15 cellular contexts compared by ENCODE assay signal in the genomic region with DNA sequence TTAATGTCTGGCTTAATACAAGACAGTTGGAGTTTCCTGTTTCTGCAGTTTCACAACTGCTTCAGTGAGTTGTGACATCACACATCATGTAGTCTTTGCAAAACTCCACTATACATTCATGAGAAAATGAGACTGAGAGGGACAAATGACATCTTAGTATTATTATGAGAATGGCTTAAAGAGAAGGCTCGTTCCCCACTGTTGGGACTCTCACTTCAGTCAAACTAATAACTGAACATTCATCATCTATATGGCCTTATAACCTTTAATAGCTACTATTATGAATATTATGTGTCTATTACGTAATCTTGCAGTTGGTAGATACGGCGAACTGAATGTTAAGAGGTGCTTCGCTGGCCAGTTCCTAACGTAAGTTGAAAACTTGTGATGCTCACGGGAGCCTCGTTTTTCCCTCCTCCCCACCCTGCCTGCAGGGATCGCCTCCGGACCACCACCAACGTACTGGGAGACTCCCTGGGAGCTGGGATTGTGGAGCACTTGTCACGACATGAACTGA.
DNase-seq lines count a peak whose midpoint lies in the region; ATAC-seq and TF ChIP-seq lines count a peak whose summit lies in the region.
"Had no signal": no experiment of that assay in that cellular context is flagged by ENCODE, and none has a peak within 500 bp of the region (broad histone marks: within the 10 kb centered on the region; RNA-seq: fewer than 3 reads in every experiment).

No MANE protein-coding gene starts in this region.

- DNase-seq in SK-N-MC (ENCODE audit: low read depth, low spot score) (peak; percentile 69), pons (ENCODE audit: low spot score) (peak; percentile 36), HuH-7.5 (ENCODE audit: low spot score) (no peak), coronary artery (ENCODE audit: low spot score) (no peak), NCI-H524 treated with DMSO at 0.1 percent for 48 hours (lab: John Stamatoyannopoulos, UW) (no peak), NCI-H526 (lab: John Stamatoyannopoulos, UW) (no peak)
- DNase-seq: activated CD8-positive, alpha-beta memory T cell treated with anti-CD3 and anti-CD28 coated beads, Interleukin-2, amount 50 U/mL, for 4 hours; activated naive CD8-positive, alpha-beta T cell treated with anti-CD3 and anti-CD28 coated beads, Interleukin-2, amount 10 ng/mL, durations not matched to agents 7 days and 5 days; NCI-H1417 treated with DMSO at 0.1 percent for 48 hours; NCI-H82; SHP77 treated with DMSO at 0.1 percent for 48 hours had no signal

- no peaks in the 10 kb centered on the region for H3K9me3 ChIP-seq in SK-N-MC (ENCODE audit: low read depth, low read length)
- H3K9me3 ChIP-seq: gastroesophageal sphincter had no signal

- no peak overlapping the region for H3K4me3 ChIP-seq in SK-N-MC
- H3K4me3 ChIP-seq in coronary artery: no peak overlapping the region
- H3K4me3 ChIP-seq: gastroesophageal sphincter had no signal

- no peak overlapping the region for H3K27ac ChIP-seq in SK-N-MC
- peak overlapping the region in 1 of 2 donors; percentile 42 for H3K27ac ChIP-seq in coronary artery
- H3K27ac ChIP-seq: gastroesophageal sphincter had no signal

- H3K36me3 ChIP-seq in SK-N-MC (ENCODE audit: insufficient read depth, low read length): no peaks in the 10 kb centered on the region
- H3K36me3 ChIP-seq: gastroesophageal sphincter had no signal

- ATAC-seq in GM18519 (IDR thresholded peaks at IDR 0.05; ENCODE audit: low FRiP score, unreplicated experiment) (peak; percentile 33), HG03280 (IDR thresholded peaks at IDR 0.05; ENCODE audit: unreplicated experiment) (peak; percentile 35)
- ATAC-seq: gastroesophageal sphincter, sciatic nerve had no signal

- TF ChIP-seq CTCF in coronary artery (IDR thresholded peaks at IDR 0.05): no peak

- no peak overlapping the region for H3K9ac ChIP-seq in SK-N-MC (ENCODE audit: insufficient read length)

Comparison
In these comparisons a context has a peak if more than half of its experiments do, and no peak if none do; other contexts are left out.
1. DNase-seq: peak in SK-N-MC (single experiment) and pons (single experiment); none in HuH-7.5 (single experiment), coronary artery (single experiment), NCI-H524 treated with DMSO at 0.1 percent for 48 hours (single experiment) and NCI-H526 (0 of 2).